ENCODE assay signal across 18 cellular contexts in genomic region chr13:21233086-21233485, GRCh38. TPM values are rescaled to one million over a fixed set of nuclear protein-coding genes. Genes with fewer than 3 reads are reported as not detected.
DNase-seq lines count a peak whose midpoint lies in the region; ATAC-seq and TF ChIP-seq lines count a peak whose summit lies in the region.
"Had no signal": no experiment of that assay in that cellular context is flagged by ENCODE, and none has a peak within 500 bp of the region (broad histone marks: within the 10 kb centered on the region; RNA-seq: fewer than 3 reads in every experiment).

No MANE protein-coding gene starts in this region.

- TF ChIP-seq CTCF in A673 (conservative IDR thresholded peaks at IDR 0.05; ENCODE audit: low read depth, low read length) (no peak), Panc1 (IDR thresholded peaks at IDR 0.05) (no peak)

- H3K27ac ChIP-seq in A673 (ENCODE audit: low read depth, low read length, poor library complexity, severe bottlenecking) (peak overlapping the region; percentile 94), Panc1 (ENCODE audit: low read length) (no peak overlapping the region)
- no peak overlapping the region for H3K27ac ChIP-seq in CD4-positive, alpha-beta memory T cell (ENCODE audit: low read depth, low read length)
- H3K27ac ChIP-seq: RWPE1 had no signal

- no peak overlapping the region for H3K27ac Mint-ChIP-seq in CD4-positive, alpha-beta memory T cell
- H3K27ac Mint-ChIP-seq in activated naive CD8-positive, alpha-beta T cell treated with anti-CD3 and anti-CD28 coated beads for 36 hours: no peak overlapping the region
- H3K27ac Mint-ChIP-seq: activated T-helper 2 cell treated with anti-CD3 and anti-CD28 coated beads, Interferon-gamma antibody, Interleukin-2, Interleukin-4, amounts not matched to agents 10 μg/mL and 5 μg/mL and 100 μg/mL, durations not matched to agents 14 hours and 24 hours and 36 hours had no signal

- in situ Hi-C loops in Panc1 (cut with HindIII; ENCODE audit: low pct_unique_long_range_greater_than_20kb, low sequenced_read_pairs): no loop called here

- CTCF ChIA-PET in A673 (lab: Charles Lee) (no interaction called here), Panc1 (lab: Charles Lee) (no interaction called here)
- CTCF ChIA-PET in CD4-positive, alpha-beta memory T cell (lab: Charles Lee; ENCODE audit: partially characterized antibody): no interaction called here

- H3K4me3 ChIP-seq in A673 (ENCODE audit: low read depth, low read length, poor library complexity, severe bottlenecking) (peak overlapping the region; percentile 33), Panc1 (ENCODE audit: low read depth in 2 of 2, low read length in 2 of 2) (peak overlapping the region; percentile 4 to 23; a peak in 3 of 4 replicates), mucosa of stomach (ENCODE audit: low read length) (no peak overlapping the region)
- H3K4me3 ChIP-seq in CD4-positive, alpha-beta memory T cell (ENCODE audit: low read length in 2 of 2): no peak overlapping the region
- H3K4me3 ChIP-seq: BLaER1 treated with 17β-estradiol and CSF1 and Interleukin-3, amounts not matched to agents 10 nM and 100 nM had no signal

- no peaks in the 10 kb centered on the region for H3K36me3 Mint-ChIP-seq in CD4-positive, alpha-beta memory T cell
- no peaks in the 10 kb centered on the region for H3K36me3 Mint-ChIP-seq in activated naive CD8-positive, alpha-beta T cell treated with anti-CD3 and anti-CD28 coated beads for 36 hours

- no peaks in the 10 kb centered on the region for H3K27me3 ChIP-seq in A673 (replicated peaks; ENCODE audit: insufficient read depth, low read depth, low read length, poor library complexity)
- H3K27me3 ChIP-seq in CD4-positive, alpha-beta memory T cell (ENCODE audit: insufficient read depth, low read length): no peaks in the 10 kb centered on the region
- H3K27me3 ChIP-seq in Panc1 (ENCODE audit: control insufficient read depth, insufficient read depth, low read length): no peaks in the 10 kb centered on the region
- no peaks in the 10 kb centered on the region for H3K27me3 ChIP-seq in mucosa of stomach (ENCODE audit: control insufficient read depth, insufficient read depth, low read length)
- H3K27me3 ChIP-seq: BLaER1 treated with 17β-estradiol and CSF1 and Interleukin-3, amounts not matched to agents 10 nM and 100 nM had no signal

- H3K27me3 Mint-ChIP-seq in CD4-positive, alpha-beta memory T cell: peaks cover 0 to 3% of the 10 kb centered on the region in 2 donors
- H3K27me3 Mint-ChIP-seq in activated naive CD8-positive, alpha-beta T cell treated with anti-CD3 and anti-CD28 coated beads for 36 hours: no peaks in the 10 kb centered on the region

- no peaks in the 10 kb centered on the region for H3K9me3 Mint-ChIP-seq in CD4-positive, alpha-beta memory T cell
- no peaks in the 10 kb centered on the region for H3K9me3 Mint-ChIP-seq in activated naive CD8-positive, alpha-beta T cell treated with anti-CD3 and anti-CD28 coated beads for 36 hours
- H3K9me3 Mint-ChIP-seq: activated T-helper 2 cell treated with anti-CD3 and anti-CD28 coated beads, Interferon-gamma antibody, Interleukin-2, Interleukin-4, amounts not matched to agents 10 μg/mL and 5 μg/mL and 100 μg/mL, durations not matched to agents 14 hours and 24 hours and 36 hours had no signal

- ATAC-seq in Panc1: no peak
- no peak for ATAC-seq in GM21576 (IDR thresholded peaks at IDR 0.05; ENCODE audit: unreplicated experiment)
- no peak for ATAC-seq in HG02938 (IDR thresholded peaks at IDR 0.05; ENCODE audit: unreplicated experiment)
- ATAC-seq: HCT116 had no signal

- H3K9me3 ChIP-seq in A673 (ENCODE audit: low read depth, low read length, poor library complexity, severe bottlenecking) (no peaks in the 10 kb centered on the region), Panc1 (ENCODE audit: control insufficient read depth, insufficient read depth, low read depth, low read length) (no peaks in the 10 kb centered on the region), mucosa of stomach (ENCODE audit: control insufficient read depth, low read length) (no peaks in the 10 kb centered on the region)
- H3K9me3 ChIP-seq in CD4-positive, alpha-beta memory T cell (ENCODE audit: control insufficient read depth in 1 of 2, low read length in 2 of 2): no peaks in the 10 kb centered on the region

- intact Hi-C loops in A673 (cut with micrococcal nuclease; ENCODE audit: unreplicated experiment) (no loop called here), Panc1 (cut with micrococcal nuclease; ENCODE audit: unreplicated experiment) (no loop called here)
- intact Hi-C loops in CD4-positive, alpha-beta memory T cell (cut with micrococcal nuclease): no loop called here

- H3K36me3 ChIP-seq in A673 (ENCODE audit: insufficient read depth, low read length, poor library complexity, severe bottlenecking): no peaks in the 10 kb centered on the region
- H3K36me3 ChIP-seq in CD4-positive, alpha-beta memory T cell (ENCODE audit: insufficient read depth, low read length): no peaks in the 10 kb centered on the region
- no peaks in the 10 kb centered on the region for H3K36me3 ChIP-seq in Panc1 (ENCODE audit: control insufficient read depth, insufficient read depth, low read length)
- H3K36me3 ChIP-seq in mucosa of stomach (ENCODE audit: control insufficient read depth, insufficient read depth, low read length): no peaks in the 10 kb centered on the region
- H3K36me3 ChIP-seq: BLaER1 treated with 17β-estradiol and CSF1 and Interleukin-3, amounts not matched to agents 10 nM and 100 nM had no signal

- peaks cover 0 to 7% (median 5%) of the 10 kb centered on the region in 4 donors for H3K4me1 Mint-ChIP-seq in CD4-positive, alpha-beta memory T cell
- peaks cover 9% of the 10 kb centered on the region for H3K4me1 Mint-ChIP-seq in activated naive CD8-positive, alpha-beta T cell treated with anti-CD3 and anti-CD28 coated beads for 36 hours

- POLR2A ChIA-PET in A673 (lab: Charles Lee; ENCODE audit: low non-redundant PET): no interaction called here
- POLR2A ChIA-PET in CD4-positive, alpha-beta memory T cell (lab: Charles Lee; ENCODE audit: partially characterized antibody): no interaction called here
- POLR2A ChIA-PET in Panc1 (lab: Charles Lee): no interaction called here

- H3K4me3 Mint-ChIP-seq in CD4-positive, alpha-beta memory T cell: peak overlapping the region in 5 of 8 donors; percentile 7 to 59 (median 34)
- H3K4me3 Mint-ChIP-seq in activated naive CD8-positive, alpha-beta T cell treated with anti-CD3 and anti-CD28 coated beads for 36 hours: no peak overlapping the region

- H3K4me1 ChIP-seq in A673 (ENCODE audit: insufficient read depth, low read length, poor library complexity, severe bottlenecking) (peaks cover 43% of the 10 kb centered on the region), Panc1 (ENCODE audit: control insufficient read depth, insufficient read depth, low read length) (no peaks in the 10 kb centered on the region), mucosa of stomach (ENCODE audit: control insufficient read depth, insufficient read depth, low read length) (no peaks in the 10 kb centered on the region)
- H3K4me1 ChIP-seq in CD4-positive, alpha-beta memory T cell (ENCODE audit: insufficient read depth, low read length): no peaks in the 10 kb centered on the region

- DNase-seq in A673 (ENCODE audit: low spot score) (no peak), Panc1 (ENCODE audit: low read depth, low spot score) (no peak), NCI-H1092 treated with DMSO at 0.1 percent for 48 hours (lab: John Stamatoyannopoulos, UW) (no peak)
- DNase-seq in CD4-positive, alpha-beta memory T cell: no peak
- no peak for DNase-seq in activated naive CD8-positive, alpha-beta T cell treated with anti-CD3 and anti-CD28 coated beads for 36 hours
- DNase-seq: activated CD4-positive, alpha-beta T cell treated with anti-CD3 and anti-CD28 coated beads, Interleukin-2, amount 50 U/mL, for 1 hour; DMS153; KBM-7; NCI-H2029 treated with DMSO at 0.1 percent for 48 hours; NCI-H774; nucleus accumbens had no signal

- H3K9ac ChIP-seq in mucosa of stomach (ENCODE audit: low read length): peak overlapping the region; percentile 22
- H3K9ac ChIP-seq: BLaER1 treated with 17β-estradiol and CSF1 and Interleukin-3, amounts not matched to agents 10 nM and 100 nM had no signal

- BruUV-seq in A673 (replicated peaks; lab: Mats Ljungman, UMichigan) (no TSS peak), Panc1 (replicated peaks; lab: Mats Ljungman, UMichigan) (no TSS peak)

RNA-seq across cellular contexts. Expression of gene MRPL57, which starts 56.6 kb away (rescaled TPM):
- 53.1 and 53.3 TPM in 2 replicates for total RNA-seq in A673 (2021)
- 10 to 100 TPM; 22.8 to 24.5 TPM for total RNA-seq in CD4-positive, alpha-beta memory T cell
- polyA plus RNA-seq in CD4-positive, alpha-beta memory T cell: 10 to 100 TPM; 46.3 to 56.2 TPM
- 14.0 TPM for total RNA-seq in Panc1 (2021; ENCODE audit: unreplicated experiment)
- 15.5 TPM for polyA plus RNA-seq in Panc1 (2012; ENCODE audit: insufficient read length)
- total RNA-seq in activated naive CD8-positive, alpha-beta T cell treated with anti-CD3 and anti-CD28 coated beads for 36 hours: 10 to 100 TPM; 26.1 to 26.8 TPM

RNA-seq across cellular contexts. Expression of gene SKA3, which starts 56.7 kb away (rescaled TPM):
- total RNA-seq in A673 (2021): 93.3 and 109 TPM in 2 replicates
- total RNA-seq in CD4-positive, alpha-beta memory T cell: under 1 TPM in 1 of 2 experiments, not detected in 1; 0.33 TPM
- under 1 TPM in 1 of 2 donors, not detected in 1; 0.72 TPM for polyA plus RNA-seq in CD4-positive, alpha-beta memory T cell
- 15.1 TPM for total RNA-seq in Panc1 (2021; ENCODE audit: unreplicated experiment)
- 5.0 TPM for polyA plus RNA-seq in Panc1 (2012; ENCODE audit: insufficient read length)
- 10 to 100 TPM; 51.8 to 54.2 TPM for total RNA-seq in activated naive CD8-positive, alpha-beta T cell treated with anti-CD3 and anti-CD28 coated beads for 36 hours

Comparison
In these comparisons a context has a peak if more than half of its experiments do, and no peak if none do; other contexts are left out.
1. H3K4me3 ChIP-seq: peak in A673 (single experiment) and Panc1 (2 of 2); none in CD4-positive, alpha-beta memory T cell (0 of 2) and mucosa of stomach (single experiment).
2. RNA of gene SKA3, which starts 56.7 kb away (total RNA-seq): 93.3 to 109 TPM in A673, 51.8 to 54.2 TPM in activated naive CD8-positive, alpha-beta T cell treated with anti-CD3 and anti-CD28 coated beads for 36 hours and 15.1 TPM in Panc1 (single experiment); 0.33 TPM in CD4-positive, alpha-beta memory T cell; every median in the first group is over 10 times any median in the second.